26 cellular contexts compared by ENCODE assay signal in genomic region chr4:133045288-133045687, GRCh38.
"Had no signal": no experiment of that assay in that cellular context is flagged by ENCODE, and none has a peak within 500 bp of the region (broad histone marks: within the 10 kb centered on the region; RNA-seq: fewer than 3 reads in every experiment).

No MANE protein-coding gene starts in this region.

- H3K4me1 ChIP-seq: stomach, suprapubic skin, testis, thyroid gland, tibial artery, tibial nerve, transverse colon, upper lobe of left lung, upper lobe of right lung, uterus, vagina had no signal

- H3K36me3 ChIP-seq: stomach, suprapubic skin, thoracic aorta, thyroid gland, tibial artery, tibial nerve, transverse colon, upper lobe of left lung, upper lobe of right lung, uterus, vagina had no signal

- H3K27me3 ChIP-seq: stomach, suprapubic skin, testis, thyroid gland, tibial artery, tibial nerve, transverse colon, upper lobe of left lung, upper lobe of right lung, uterus, vagina had no signal

- ATAC-seq: stimulated activated effector memory CD8-positive, alpha-beta T cell treated with anti-CD3 and anti-CD28 coated beads, Interleukin-12 subunit alpha, Interleukin-12 subunit beta, amount 100 ng/mL, for 72 hours; stimulated activated memory B cell treated with anti-CD40 and anti-IgM and Interleukin-4, amounts not matched to agents 10 μg/mL and 1 μg/mL and 100 μg/mL, for 72 hours; stimulated activated naive B cell treated with anti-CD40 and anti-IgM and Interleukin-4, amounts not matched to agents 10 μg/mL and 1 μg/mL and 100 μg/mL, for 72 hours; stimulated activated naive CD8-positive, alpha-beta T cell treated with anti-CD3 and anti-CD28 coated beads, Interleukin-15, amount 100 ng/mL, for 72 hours; stimulated activated naive CD8-positive, alpha-beta T cell treated with anti-CD3 and anti-CD28 coated beads, Interleukin-15, Interleukin-2, amounts not matched to agents 100 U/mL and 50 U/mL, for 24 hours had no signal

- H3K4me3 ChIP-seq: stomach, suprapubic skin, testis, thoracic aorta, thyroid gland, tibial artery, tibial nerve, transverse colon, upper lobe of left lung, upper lobe of right lung, uterus, vagina had no signal

- DNase-seq: stimulated activated CD4-positive, alpha-beta T cell treated with anti-CD3 and anti-CD28 coated beads, Interleukin-2, amount 100 ng/mL, for 48 hours; stimulated activated CD4-positive, alpha-beta T cell treated with anti-CD3 and anti-CD28 coated beads, Interleukin-4, amount 100 ng/mL, for 1 hour; stimulated activated CD4-positive, alpha-beta T cell treated with anti-CD3 and anti-CD28 coated beads, Interleukin-4, amount 100 ng/mL, for 24 hours; stimulated activated CD4-positive, alpha-beta T cell treated with anti-CD3 and anti-CD28 coated beads, Interleukin-4, amount 100 ng/mL, for 4 hours; stimulated activated CD8-positive, alpha-beta memory T cell treated with anti-CD3 and anti-CD28 coated beads, Interleukin-4, amount 100 ng/mL, for 48 hours; stimulated activated naive B cell treated with anti-CD40 and anti-IgM and Interleukin-4, amounts not matched to agents 10 μg/mL and 1 μg/mL and 100 μg/mL, for 72 hours; stimulated activated naive CD4-positive, alpha-beta T cell; stimulated activated naive CD4-positive, alpha-beta T cell treated with Interleukin-2 at 50 U/mL for 16 hours; stimulated activated naive CD8-positive, alpha-beta T cell treated with anti-CD3 and anti-CD28 coated beads, Interleukin-15, amount 100 ng/mL, for 72 hours; stimulated activated naive CD8-positive, alpha-beta T cell treated with anti-CD3 and anti-CD28 coated beads, Interleukin-15, Interleukin-2, amounts not matched to agents 100 U/mL and 50 U/mL, for 24 hours; stomach; substantia nigra; testis; thyroid gland; tibial artery; transverse colon; trophoblast cell; upper lobe of left lung; upper lobe of right lung; uterus had no signal

- H3K9me3 ChIP-seq: testis, thoracic aorta, thyroid gland, transverse colon, upper lobe of left lung, upper lobe of right lung, uterus, vagina had no signal

- H3K27ac ChIP-seq: stomach, suprapubic skin, testis, thoracic aorta, thyroid gland, tibial artery, tibial nerve, transverse colon, upper lobe of left lung, upper lobe of right lung, uterus, vagina had no signal
